ENCODE assay signal across 24 cellular contexts in genomic region chr7:19030280-19030679, GRCh38.
DNase-seq lines count a peak whose midpoint lies in the region; ATAC-seq and TF ChIP-seq lines count a peak whose summit lies in the region.
"Had no signal": no experiment of that assay in that cellular context is flagged by ENCODE, and none has a peak within 500 bp of the region (broad histone marks: within the 10 kb centered on the region; RNA-seq: fewer than 3 reads in every experiment).

No MANE protein-coding gene starts in this region.

- H2AFZ ChIP-seq in ACC112 (ENCODE audit: low read length, unreplicated experiment): no peak overlapping the region

- CTCF ChIA-PET in HEK293 (lab: Yijun Ruan, JAX): interaction anchor here (0.6 to 1.2 kb wide), 2 partner anchors 22 to 419 kb away, joined by 3 read pairs; no protein-coding TSS in a partner anchor
- CTCF ChIA-PET in activated CD8-positive, alpha-beta T cell treated with anti-CD3 and anti-CD28 coated beads for 36 hours (lab: Charles Lee): no interaction called here

- H3K4me3 ChIP-seq in ACC112 (ENCODE audit: low read depth, low read length) (no peak overlapping the region), HEK293 (ENCODE audit: low read depth, low read length) (no peak overlapping the region), mucosa of descending colon (no peak overlapping the region)
- H3K4me3 ChIP-seq: MG63, prostate gland, upper lobe of left lung had no signal

- TF ChIP-seq CTCF in HEK293 (tag by site-specific recombination; IDR thresholded peaks at IDR 0.05) (no peak), mesothelial cell of epicardium (IDR thresholded peaks at IDR 0.05; ENCODE audit: unreplicated experiment) (no peak), mucosa of descending colon (IDR thresholded peaks at IDR 0.05) (no peak), nephron progenitor cell (IDR thresholded peaks at IDR 0.05) (no peak)
- TF ChIP-seq CTCF in activated CD8-positive, alpha-beta T cell treated with anti-CD3 and anti-CD28 coated beads for 36 hours (IDR thresholded peaks at IDR 0.05): no peak

- H3K9me3 Mint-ChIP-seq in mesothelial cell of epicardium (peaks cover 27% of the 10 kb centered on the region), nephron progenitor cell (peaks cover 33% of the 10 kb centered on the region)
- peaks cover 10% of the 10 kb centered on the region for H3K9me3 Mint-ChIP-seq in activated CD8-positive, alpha-beta T cell treated with anti-CD3 and anti-CD28 coated beads for 36 hours

- POLR2A ChIA-PET in HEK293 (lab: Yijun Ruan, JAX): no interaction called here
- POLR2A ChIA-PET in activated CD8-positive, alpha-beta T cell treated with anti-CD3 and anti-CD28 coated beads for 36 hours (lab: Charles Lee): no interaction called here

- no peaks in the 10 kb centered on the region for H3K27me3 ChIP-seq in ACC112 (ENCODE audit: insufficient read depth, low read length)
- H3K27me3 ChIP-seq: MG63, upper lobe of left lung had no signal

- intact Hi-C loops in activated CD8-positive, alpha-beta T cell treated with anti-CD3 and anti-CD28 coated beads for 36 hours (cut with micrococcal nuclease): no loop called here
- intact Hi-C loops in mucosa of descending colon (cut with DNase I, micrococcal nuclease): no loop called here

- H3K4me1 ChIP-seq in ACC112 (ENCODE audit: control insufficient read depth, insufficient read depth, low read length, unreplicated experiment) (peaks cover 13% of the 10 kb centered on the region), HEK293 (ENCODE audit: control insufficient read depth, insufficient read depth, low read length) (no peaks in the 10 kb centered on the region), mucosa of descending colon (ENCODE audit: low read depth) (no peaks in the 10 kb centered on the region)
- H3K4me1 ChIP-seq: Caco-2, prostate gland, upper lobe of left lung had no signal

- no peaks in the 10 kb centered on the region for H3K79me2 ChIP-seq in ACC112 (ENCODE audit: control insufficient read depth, insufficient read depth, low read length, unreplicated experiment)

- no peaks in the 10 kb centered on the region for H3K36me3 ChIP-seq in ACC112 (ENCODE audit: insufficient read depth, low read length)
- no peaks in the 10 kb centered on the region for H3K36me3 ChIP-seq in HEK293 (ENCODE audit: control insufficient read depth in 2 of 2, insufficient read depth in 1 of 2, low read length in 2 of 2)
- no peaks in the 10 kb centered on the region for H3K36me3 ChIP-seq in mucosa of descending colon (ENCODE audit: low read depth)
- H3K36me3 ChIP-seq: MG63, prostate gland, upper lobe of left lung, WERI-Rb-1 had no signal

- ATAC-seq in GM19455 (IDR thresholded peaks at IDR 0.05; ENCODE audit: unreplicated experiment) (no peak), mucosa of descending colon (no peak)
- ATAC-seq in activated CD8-positive, alpha-beta T cell treated with anti-CD3 and anti-CD28 coated beads for 36 hours: no peak
- ATAC-seq: activated T-helper 17 cell treated with anti-CD3 and anti-CD28 coated beads, Interleukin-2, amount 50 U/mL, for 72 hours had no signal

- H3K27ac ChIP-seq in ACC112 (ENCODE audit: low read depth, low read length) (0 out of 2 replicates have a peak overlapping the region, but pooled peaks have one; percentile 4), HEK293 (ENCODE audit: extremely low read depth, low read depth, low read length) (no peak overlapping the region)
- H3K27ac ChIP-seq: prostate gland, upper lobe of left lung, WERI-Rb-1 had no signal

- H3K27me3 Mint-ChIP-seq in mesothelial cell of epicardium (ENCODE audit: low read depth) (no peaks in the 10 kb centered on the region), nephron progenitor cell (ENCODE audit: low read depth, poor library complexity) (no peaks in the 10 kb centered on the region)
- H3K27me3 Mint-ChIP-seq in activated CD8-positive, alpha-beta T cell treated with anti-CD3 and anti-CD28 coated beads for 36 hours: no peaks in the 10 kb centered on the region
- H3K27me3 Mint-ChIP-seq: activated naive CD8-positive, alpha-beta T cell treated with anti-CD3 and anti-CD28 coated beads for 36 hours; activated T-helper 17 cell treated with anti-CD3 and anti-CD28 coated beads, Interleukin-2, amount 50 U/mL, for 72 hours; brain had no signal

- H3K36me3 Mint-ChIP-seq in mesothelial cell of epicardium (peaks cover 26% of the 10 kb centered on the region), nephron progenitor cell (ENCODE audit: low read depth) (peaks cover 16% of the 10 kb centered on the region)
- H3K36me3 Mint-ChIP-seq in activated CD8-positive, alpha-beta T cell treated with anti-CD3 and anti-CD28 coated beads for 36 hours (ENCODE audit: low read depth): no peaks in the 10 kb centered on the region
- H3K36me3 Mint-ChIP-seq: brain had no signal

- H3K9me3 ChIP-seq in HEK293 (ENCODE audit: control insufficient read depth, insufficient read depth, low read depth, low read length) (no peaks in the 10 kb centered on the region), mucosa of descending colon (peaks cover 19% of the 10 kb centered on the region)
- H3K9me3 ChIP-seq: Caco-2, prostate gland, upper lobe of left lung had no signal

- H3K27ac Mint-ChIP-seq in mesothelial cell of epicardium (peak overlapping the region; percentile 43), nephron progenitor cell (no peak overlapping the region)
- no peak overlapping the region for H3K27ac Mint-ChIP-seq in activated CD8-positive, alpha-beta T cell treated with anti-CD3 and anti-CD28 coated beads for 36 hours
- H3K27ac Mint-ChIP-seq: activated naive CD8-positive, alpha-beta T cell treated with anti-CD3 and anti-CD28 coated beads for 36 hours; activated T-helper 17 cell treated with anti-CD3 and anti-CD28 coated beads, Interleukin-2, amount 50 U/mL, for 72 hours; brain had no signal

- H3K4me1 Mint-ChIP-seq in mesothelial cell of epicardium (no peaks in the 10 kb centered on the region), nephron progenitor cell (no peaks in the 10 kb centered on the region)
- H3K4me1 Mint-ChIP-seq in activated CD8-positive, alpha-beta T cell treated with anti-CD3 and anti-CD28 coated beads for 36 hours (ENCODE audit: low read depth): no peaks in the 10 kb centered on the region
- H3K4me1 Mint-ChIP-seq: activated naive CD8-positive, alpha-beta T cell treated with anti-CD3 and anti-CD28 coated beads for 36 hours; activated T-helper 17 cell treated with anti-CD3 and anti-CD28 coated beads, Interleukin-2, amount 50 U/mL, for 72 hours; brain had no signal

- no peak overlapping the region for H3K4me3 Mint-ChIP-seq in mesothelial cell of epicardium
- H3K4me3 Mint-ChIP-seq in activated CD8-positive, alpha-beta T cell treated with anti-CD3 and anti-CD28 coated beads for 36 hours: no peak overlapping the region
- H3K4me3 Mint-ChIP-seq in nephron progenitor cell: no peak overlapping the region
- H3K4me3 Mint-ChIP-seq: activated naive CD8-positive, alpha-beta T cell treated with anti-CD3 and anti-CD28 coated beads for 36 hours; activated T-helper 17 cell treated with anti-CD3 and anti-CD28 coated beads, Interleukin-2, amount 50 U/mL, for 72 hours; brain had no signal

- DNase-seq in astrocyte of the hippocampus (ENCODE audit: low read depth, low spot score) (peak; percentile 16), mesothelial cell of epicardium (ENCODE audit: low spot score in 2 of 2, unreplicated experiment in 2 of 2) (no peak), mucosa of descending colon (no peak), nephron progenitor cell (no peak)
- DNase-seq in activated CD8-positive, alpha-beta T cell treated with anti-CD3 and anti-CD28 coated beads for 36 hours: no peak
- DNase-seq: activated CD8-positive, alpha-beta memory T cell treated with anti-CD3 and anti-CD28 coated beads, Interleukin-2, amount 50 U/mL, for 4 hours; activated naive CD8-positive, alpha-beta T cell treated with anti-CD3 and anti-CD28 coated beads for 36 hours; C1 segment of cervical spinal cord; Caco-2; DMS79 treated with DMSO at 0.1 percent for 48 hours; effector memory CD4-positive, alpha-beta T cell; MG63; NCI-H2081; NCI-H345; NCI-H774; stimulated activated CD8-positive, alpha-beta memory T cell treated with anti-CD3 and anti-CD28 coated beads, Interleukin-4, amount 100 ng/mL, for 48 hours; upper lobe of left lung; WERI-Rb-1 had no signal

TF ChIP-seq in HEK293, 187 proteins besides CTCF, POLR2A, EP300 and RAD21:
- TF ChIP-seq PRDM6 (tag by site-specific recombination; IDR thresholded peaks at IDR 0.05): peak; percentile 55; the same call in 1 of the 2 replicates
- no peak for TF ChIP-seq ZNF350 (tag by site-specific recombination; IDR thresholded peaks at IDR 0.05)
- TF ChIP-seq ZBTB21 (tag by site-specific recombination; IDR thresholded peaks at IDR 0.05): no peak
